ENCODE assay signal across 1 cellular context in the genomic region with DNA sequence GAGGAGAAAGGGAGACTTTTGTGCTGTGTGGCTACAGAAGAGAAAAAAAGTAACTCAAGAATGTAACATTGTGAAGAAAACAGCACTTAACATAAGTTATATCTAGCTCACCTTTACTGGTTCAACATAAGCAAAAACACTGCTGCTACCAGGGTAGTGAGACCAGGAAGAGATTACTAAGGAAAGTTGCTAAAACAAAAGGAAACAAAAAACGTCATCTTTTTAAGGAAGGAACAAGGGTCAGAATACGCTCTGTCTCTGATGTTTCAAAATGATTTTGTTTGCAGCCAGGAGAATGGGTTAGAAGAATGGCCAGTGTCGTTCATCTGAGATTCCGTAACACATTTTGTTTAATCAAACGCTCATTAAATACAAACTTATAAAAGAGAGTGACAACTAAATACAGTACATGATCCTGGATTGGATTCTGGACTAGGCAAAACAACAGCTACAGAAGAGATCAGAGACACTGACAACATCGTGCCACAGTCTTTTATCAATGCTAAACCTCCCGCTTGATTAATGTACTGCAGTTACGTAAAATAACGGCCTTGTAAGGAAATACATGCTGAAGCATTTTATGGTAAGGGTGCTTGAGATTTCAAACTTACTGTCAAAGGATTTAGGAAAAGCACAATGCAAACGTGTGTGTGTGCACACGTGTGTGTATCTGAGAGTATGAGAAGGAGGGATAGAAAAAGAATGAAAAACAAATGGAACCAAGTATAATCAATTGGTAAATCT.
TF ChIP-seq lines count a peak whose summit lies in the region.

No MANE protein-coding gene starts in this region.

TF ChIP-seq in K562, 482 proteins besides CTCF, POLR2A, EP300 and RAD21 (continued from another document):
- TF ChIP-seq ARID3B (CRISPR knock-in tag; IDR thresholded peaks at IDR 0.05; ENCODE audit: borderline replicate concordance) (no peak), MEIS2 (IDR thresholded peaks at IDR 0.05; ENCODE audit: partially characterized antibody) (peak; percentile 53)
